ENCODE assay signal across 1 cellular context in the genomic region with DNA sequence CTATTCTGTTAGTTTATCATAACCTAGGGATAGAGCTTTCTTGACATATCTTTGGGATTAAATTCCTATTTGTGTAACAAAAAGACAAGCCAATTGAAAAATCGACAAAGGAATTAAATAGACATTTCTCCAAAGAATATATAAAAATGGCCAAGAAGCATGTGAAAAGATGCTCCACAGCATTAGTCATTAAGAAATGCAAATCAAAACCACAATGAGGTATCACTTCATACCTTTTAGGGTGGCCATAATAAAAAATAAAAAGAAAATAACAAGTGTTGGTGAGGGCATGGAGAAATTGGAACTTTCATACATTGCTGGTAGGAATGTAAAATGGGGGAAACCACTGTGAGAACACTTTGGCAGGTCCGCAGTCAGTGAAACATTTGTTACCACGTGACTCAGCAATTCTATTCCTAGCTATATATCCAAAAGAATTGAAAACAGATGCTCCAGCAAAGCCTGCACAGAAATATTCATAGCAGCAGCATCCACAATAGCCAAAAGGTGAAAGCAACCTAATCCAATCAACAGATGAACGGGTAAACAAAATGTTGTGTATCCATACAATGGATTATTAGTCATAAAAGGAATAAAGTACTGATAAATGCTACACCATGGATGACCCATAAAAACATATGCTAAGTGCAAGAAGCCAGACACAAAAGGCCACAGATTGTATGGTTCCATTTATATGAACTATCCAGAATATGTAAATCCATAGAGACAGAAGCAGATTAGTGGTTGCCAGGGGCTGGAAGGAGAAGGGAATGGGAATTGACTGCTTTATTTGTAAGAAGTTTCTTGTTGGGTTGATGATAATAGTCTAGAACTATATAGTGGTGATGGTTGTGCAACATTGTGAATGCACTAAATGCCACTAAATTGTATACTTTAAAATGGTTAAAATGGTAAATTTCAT.
TF ChIP-seq lines count a peak whose summit lies in the region.

No MANE protein-coding gene starts in this region.

TF ChIP-seq in K562, 482 proteins besides CTCF, POLR2A, EP300 and RAD21:
- TF ChIP-seq CREM (IDR thresholded peaks at IDR 0.05; ENCODE audit: low read depth): no peak
- TF ChIP-seq ZEB2 (IDR thresholded peaks at IDR 0.05): no peak
- peak; percentile 67 for TF ChIP-seq NFE2L1 (tag; IDR thresholded peaks at IDR 0.05; ENCODE audit: borderline replicate concordance, low read depth)
- peak; percentile 32; the same call in 1 of the 2 replicates for TF ChIP-seq RAD51 (IDR thresholded peaks at IDR 0.05; ENCODE audit: borderline replicate concordance, low read depth)
- TF ChIP-seq C11orf30 (IDR thresholded peaks at IDR 0.05; ENCODE audit: low read depth): peak; percentile 55
- TF ChIP-seq CEBPG (CRISPR knock-in tag; IDR thresholded peaks at IDR 0.05): no peak
- peak; percentile 18 to 37; a peak in 1 of 4 replicates for TF ChIP-seq CEBPG (tag; conservative IDR thresholded peaks at IDR 0.05 in 1 of 2, IDR thresholded peaks at IDR 0.05 in 1 of 2)
- peak; percentile 53; the same call in 1 of the 2 replicates for TF ChIP-seq MAFK (IDR thresholded peaks at IDR 0.05; ENCODE audit: low read length)
- TF ChIP-seq CEBPB (tag; IDR thresholded peaks at IDR 0.05): peak; percentile 61
- TF ChIP-seq ZFP1 (CRISPR knock-in tag; IDR thresholded peaks at IDR 0.05): peak; percentile 85
- TF ChIP-seq MYC (IDR thresholded peaks at IDR 0.05; ENCODE audit: low read depth, low read length): no peak
- TF ChIP-seq MYC (CRISPR knock-in tag; IDR thresholded peaks at IDR 0.05; ENCODE audit: borderline replicate concordance, low read depth): no peak
- TF ChIP-seq ZNF316 (IDR thresholded peaks at IDR 0.05): peak; percentile 70
- TF ChIP-seq NFE2 (IDR thresholded peaks at IDR 0.05; ENCODE audit: low read depth): peak; percentile 78
- TF ChIP-seq ARID1B (IDR thresholded peaks at IDR 0.05): peak; percentile 22; the same call in 1 of the 2 replicates
- TF ChIP-seq MAFG (tag; conservative IDR thresholded peaks at IDR 0.05): peak; percentile 67
- TF ChIP-seq, protein P1, sequence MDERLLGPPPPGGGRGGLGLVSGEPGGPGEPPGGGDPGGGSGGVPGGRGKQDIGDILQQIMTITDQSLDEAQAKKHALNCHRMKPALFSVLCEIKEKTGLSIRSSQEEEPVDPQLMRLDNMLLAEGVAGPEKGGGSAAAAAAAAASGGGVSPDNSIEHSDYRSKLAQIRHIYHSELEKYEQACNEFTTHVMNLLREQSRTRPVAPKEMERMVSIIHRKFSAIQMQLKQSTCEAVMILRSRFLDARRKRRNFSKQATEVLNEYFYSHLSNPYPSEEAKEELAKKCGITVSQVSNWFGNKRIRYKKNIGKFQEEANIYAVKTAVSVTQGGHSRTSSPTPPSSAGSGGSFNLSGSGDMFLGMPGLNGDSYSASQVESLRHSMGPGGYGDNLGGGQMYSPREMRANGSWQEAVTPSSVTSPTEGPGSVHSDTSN (CRISPR knock-in tag; IDR thresholded peaks at IDR 0.05; ENCODE audit: low read depth): no peak
- TF ChIP-seq, protein P1 (tag; conservative IDR thresholded peaks at IDR 0.05; ENCODE audit: low read depth): no peak
- TF ChIP-seq OTX1 (CRISPR knock-in tag; IDR thresholded peaks at IDR 0.05): no peak
- TF ChIP-seq MAFF (IDR thresholded peaks at IDR 0.05; ENCODE audit: low read length): peak; percentile 57
- TF ChIP-seq, protein P2, sequence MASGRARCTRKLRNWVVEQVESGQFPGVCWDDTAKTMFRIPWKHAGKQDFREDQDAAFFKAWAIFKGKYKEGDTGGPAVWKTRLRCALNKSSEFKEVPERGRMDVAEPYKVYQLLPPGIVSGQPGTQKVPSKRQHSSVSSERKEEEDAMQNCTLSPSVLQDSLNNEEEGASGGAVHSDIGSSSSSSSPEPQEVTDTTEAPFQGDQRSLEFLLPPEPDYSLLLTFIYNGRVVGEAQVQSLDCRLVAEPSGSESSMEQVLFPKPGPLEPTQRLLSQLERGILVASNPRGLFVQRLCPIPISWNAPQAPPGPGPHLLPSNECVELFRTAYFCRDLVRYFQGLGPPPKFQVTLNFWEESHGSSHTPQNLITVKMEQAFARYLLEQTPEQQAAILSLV (tag; IDR thresholded peaks at IDR 0.05): no peak
- TF ChIP-seq, protein P3, sequence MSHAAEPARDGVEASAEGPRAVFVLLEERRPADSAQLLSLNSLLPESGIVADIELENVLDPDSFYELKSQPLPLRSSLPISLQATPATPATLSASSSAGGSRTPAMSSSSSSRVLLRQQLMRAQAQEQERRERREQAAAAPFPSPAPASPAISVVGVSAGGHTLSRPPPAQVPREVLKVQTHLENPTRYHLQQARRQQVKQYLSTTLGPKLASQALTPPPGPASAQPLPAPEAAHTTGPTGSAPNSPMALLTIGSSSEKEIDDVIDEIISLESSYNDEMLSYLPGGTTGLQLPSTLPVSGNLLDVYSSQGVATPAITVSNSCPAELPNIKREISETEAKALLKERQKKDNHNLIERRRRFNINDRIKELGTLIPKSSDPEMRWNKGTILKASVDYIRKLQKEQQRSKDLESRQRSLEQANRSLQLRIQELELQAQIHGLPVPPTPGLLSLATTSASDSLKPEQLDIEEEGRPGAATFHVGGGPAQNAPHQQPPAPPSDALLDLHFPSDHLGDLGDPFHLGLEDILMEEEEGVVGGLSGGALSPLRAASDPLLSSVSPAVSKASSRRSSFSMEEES (CRISPR knock-in tag; IDR thresholded peaks at IDR 0.05): peak; percentile 59; the same call in 1 of the 2 replicates
